8 cellular contexts compared by ENCODE assay signal in the genomic region with DNA sequence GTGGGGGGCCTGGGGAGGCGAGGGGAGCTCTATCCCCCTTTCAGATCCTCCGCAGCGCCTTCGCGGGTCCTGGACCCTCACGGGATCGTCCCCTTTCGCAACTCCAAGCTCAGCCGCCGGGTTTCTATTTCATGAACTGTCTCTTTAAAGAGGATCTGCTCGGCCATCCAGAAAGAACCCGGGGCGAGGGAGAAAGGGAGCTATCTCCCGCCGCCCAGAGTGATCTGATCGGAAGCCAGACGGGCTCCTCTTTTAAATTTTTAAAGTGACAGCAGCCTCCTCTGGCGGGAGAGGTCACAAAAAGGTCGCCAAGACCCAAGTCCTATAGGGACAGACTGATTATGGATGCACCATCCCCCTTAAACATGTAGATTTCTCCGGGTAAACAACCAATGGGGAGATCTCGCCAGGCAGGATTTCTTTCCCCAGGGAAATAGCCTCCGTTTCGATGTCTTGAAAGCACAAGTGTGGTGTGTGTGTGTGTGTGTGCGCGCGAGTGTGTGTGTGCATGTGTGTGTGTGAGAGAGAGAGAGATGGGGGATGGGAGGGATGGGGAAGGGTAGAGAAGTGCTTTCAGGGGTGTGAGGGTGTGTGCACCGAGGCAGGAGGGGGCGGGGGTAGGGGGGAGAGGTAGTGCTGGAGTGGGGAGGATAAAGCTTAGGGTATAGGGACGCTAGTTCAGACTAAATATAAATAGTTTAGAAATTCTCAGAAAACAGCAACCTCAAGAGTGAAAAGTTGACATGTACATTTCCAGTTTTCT.
DNase-seq lines count a peak whose midpoint lies in the region; ATAC-seq and TF ChIP-seq lines count a peak whose summit lies in the region.

No MANE protein-coding gene starts in this region.

- TF ChIP-seq POLR2A in upper lobe of left lung (IDR thresholded peaks at IDR 0.05): peak in 1 of 4 donors; percentile 57

- ATAC-seq in upper lobe of left lung (ENCODE audit: low FRiP score in 2 of 2): peak; percentile 54 to 65
- ATAC-seq in HG03520 (IDR thresholded peaks at IDR 0.05; ENCODE audit: unreplicated experiment): no peak

- peak overlapping the region; percentile 52 to 82 (median 66) for H3K4me3 Mint-ChIP-seq in IgD-negative memory B cell
- H3K4me3 Mint-ChIP-seq in T-helper 2 cell treated with Interferon-gamma antibody and Interleukin-4, amounts not matched to agents 5 μg/mL and 100 μg/mL, for 36 hours: peak overlapping the region; percentile 58

- peak overlapping the region; percentile 56 for H3K4me3 ChIP-seq in mesodermal cell (ENCODE audit: extremely low read depth, insufficient read depth, low read length, poor library complexity, severe bottlenecking)
- H3K4me3 ChIP-seq in upper lobe of left lung: peak overlapping the region; percentile 33 to 59 (median 52)

- TF ChIP-seq EP300 in upper lobe of left lung (IDR thresholded peaks at IDR 0.05): no peak

- peak overlapping the region; percentile 76 for H3K27ac ChIP-seq in epithelial cell of prostate
- H3K27ac ChIP-seq in mesodermal cell (ENCODE audit: low read depth, low read length, severe bottlenecking): peak overlapping the region; percentile 67
- peak overlapping the region; percentile 80 to 93 (median 92) for H3K27ac ChIP-seq in upper lobe of left lung

- peaks cover 0 to 6% (median 0%) of the 10 kb centered on the region in 4 donors for H3K27me3 ChIP-seq in upper lobe of left lung

- no peak for TF ChIP-seq CTCF in upper lobe of left lung (IDR thresholded peaks at IDR 0.05)

- H3K36me3 ChIP-seq in mesodermal cell (ENCODE audit: control insufficient read depth, insufficient read depth, low read length) (no peaks in the 10 kb centered on the region), upper lobe of left lung (no peaks in the 10 kb centered on the region)

- no peaks in the 10 kb centered on the region for H3K9me3 ChIP-seq in mesodermal cell (ENCODE audit: control insufficient read depth, low read length)
- H3K9me3 ChIP-seq in upper lobe of left lung: no peaks in the 10 kb centered on the region

- DNase-seq in COLO829 (ENCODE audit: low spot score) (peak; percentile 57), epithelial cell of prostate (ENCODE audit: low read depth, low spot score) (no peak), upper lobe of left lung (peak; percentile 20 to 44), MV-4-11 (lab: John Stamatoyannopoulos, UW) (no peak)
- DNase-seq in T-helper 2 cell treated with Interferon-gamma antibody and Interleukin-4, amounts not matched to agents 5 μg/mL and 100 μg/mL, for 36 hours (ENCODE audit: low spot score): no peak

- H3K36me3 Mint-ChIP-seq in IgD-negative memory B cell: peaks cover 4% of the 10 kb centered on the region
- H3K36me3 Mint-ChIP-seq in T-helper 2 cell treated with Interferon-gamma antibody and Interleukin-4, amounts not matched to agents 5 μg/mL and 100 μg/mL, for 36 hours (ENCODE audit: low read depth): no peaks in the 10 kb centered on the region

- whole genome bisulfite sequencing in mesodermal cell (ENCODE audit: insufficient coverage in 2 of 2), 2 experiments: 0% methylated on average over 13 to 18 of the region's 29 CpGs
- WGBS in upper lobe of left lung, 2 donors: 0 to 2% methylated on average over 29 of the region's 29 CpGs

- H3K4me1 ChIP-seq in mesodermal cell (ENCODE audit: control insufficient read depth, insufficient read depth, low read length, poor library complexity, severe bottlenecking) (peaks cover 16% of the 10 kb centered on the region), upper lobe of left lung (peaks cover 29 to 36% (median 32%) of the 10 kb centered on the region in 4 donors)

- peaks cover 59% of the 10 kb centered on the region for H3K27me3 Mint-ChIP-seq in IgD-negative memory B cell
- peaks cover 81% of the 10 kb centered on the region for H3K27me3 Mint-ChIP-seq in T-helper 2 cell treated with Interferon-gamma antibody and Interleukin-4, amounts not matched to agents 5 μg/mL and 100 μg/mL, for 36 hours (ENCODE audit: low read depth)

- peaks cover 0 to 3% (median 0%) of the 10 kb centered on the region in 3 donors for H3K9me3 Mint-ChIP-seq in IgD-negative memory B cell
- no peaks in the 10 kb centered on the region for H3K9me3 Mint-ChIP-seq in T-helper 2 cell treated with Interferon-gamma antibody and Interleukin-4, amounts not matched to agents 5 μg/mL and 100 μg/mL, for 36 hours

- H3K4me1 Mint-ChIP-seq in IgD-negative memory B cell: peaks cover 10 to 22% (median 14%) of the 10 kb centered on the region in 3 donors
- H3K4me1 Mint-ChIP-seq in T-helper 2 cell treated with Interferon-gamma antibody and Interleukin-4, amounts not matched to agents 5 μg/mL and 100 μg/mL, for 36 hours (ENCODE audit: low read depth): peaks cover 17% of the 10 kb centered on the region

- peak overlapping the region in 2 of 3 donors; percentile 26 to 41 for H3K27ac Mint-ChIP-seq in IgD-negative memory B cell
- H3K27ac Mint-ChIP-seq in T-helper 2 cell treated with Interferon-gamma antibody and Interleukin-4, amounts not matched to agents 5 μg/mL and 100 μg/mL, for 36 hours: no peak overlapping the region

Comparison
In these comparisons a context has a peak if more than half of its experiments do, and no peak if none do; other contexts are left out.
1. DNase-seq: peak in COLO829 (single experiment) and upper lobe of left lung (2 of 2); none in T-helper 2 cell treated with Interferon-gamma antibody and Interleukin-4, amounts not matched to agents 5 μg/mL and 100 μg/mL, for 36 hours (single experiment), epithelial cell of prostate (single experiment) and MV-4-11 (single experiment).
2. Peak in every context shown above with its lines, with median percentiles within 50 percentile points of each other: H3K27ac ChIP-seq.